15 cellular contexts compared by ENCODE assay signal in genomic region chr4:125321709-125322362, GRCh38. TPM values are rescaled to one million over a fixed set of nuclear protein-coding genes. Genes with fewer than 3 reads are reported as not detected.
DNase-seq lines count a peak whose midpoint lies in the region; ATAC-seq and TF ChIP-seq lines count a peak whose summit lies in the region.
"Had no signal": no experiment of that assay in that cellular context is flagged by ENCODE, and none has a peak within 500 bp of the region (broad histone marks: within the 10 kb centered on the region; RNA-seq: fewer than 3 reads in every experiment).

No MANE protein-coding gene starts in this region.

- H3K4me1 ChIP-seq in vagina = peaks cover 45% of the 10 kb centered on the region
- H3K4me1 ChIP-seq in effector memory CD4-positive, alpha-beta T cell (ENCODE audit: control insufficient read depth, insufficient read depth, low read length, poor library complexity, severe bottlenecking) = peaks cover 5% of the 10 kb centered on the region

- H3K27me3 Mint-ChIP-seq in activated CD8-positive, alpha-beta memory T cell treated with anti-CD3 and anti-CD28 coated beads, Interleukin-2, amount 10 ng/mL, durations not matched to agents 7 days and 5 days = peaks cover 20% of the 10 kb centered on the region

- H3K4me3 ChIP-seq in epithelial cell of esophagus (ENCODE audit: low read length) (no peak overlapping the region), vagina (peak overlapping the region in 1 of 2 donors; percentile 4)
- no peak overlapping the region for H3K4me3 ChIP-seq in effector memory CD4-positive, alpha-beta T cell (ENCODE audit: insufficient read depth, low read depth, low read length, poor library complexity, severe bottlenecking)
- H3K4me3 ChIP-seq: GM23338 had no signal

- no peak overlapping the region for H3K4me3 Mint-ChIP-seq in activated CD8-positive, alpha-beta memory T cell treated with anti-CD3 and anti-CD28 coated beads, Interleukin-2, amount 10 ng/mL, durations not matched to agents 7 days and 5 days
- H3K4me3 Mint-ChIP-seq: GM23338; stimulated activated naive B cell treated with anti-CD40 and anti-IgM and Interleukin-4, amounts not matched to agents 10 μg/mL and 1 μg/mL and 100 μg/mL, for 72 hours had no signal

- CTCF ChIA-PET in activated CD8-positive, alpha-beta memory T cell treated with anti-CD3 and anti-CD28 coated beads, Interleukin-2, amount 10 ng/mL, durations not matched to agents 7 days and 5 days (lab: Charles Lee) = no interaction called here

- TF ChIP-seq POLR2A in vagina (IDR thresholded peaks at IDR 0.05) = no peak

- TF ChIP-seq CTCF in epithelial cell of esophagus (IDR thresholded peaks at IDR 0.05; ENCODE audit: insufficient read depth, low read depth, low read length, missing control alignments) = no peak
- TF ChIP-seq CTCF in vagina (IDR thresholded peaks at IDR 0.05) = no peak

- no peak for DNase-seq in Right ventricle myocardium superior
- DNase-seq in Right ventricle myocardium inferior (ENCODE audit: missing footprints) = no peak
- peak; percentile 34 for DNase-seq in epithelial cell of esophagus (ENCODE audit: low read depth)
- DNase-seq in midbrain (lab: John Stamatoyannopoulos, UW) = peak; percentile 68
- DNase-seq in vagina (ENCODE audit: extremely low spot score in 2 of 2) = no peak
- DNase-seq in effector memory CD4-positive, alpha-beta T cell = no peak
- DNase-seq in activated CD8-positive, alpha-beta memory T cell treated with anti-CD3 and anti-CD28 coated beads, Interleukin-2, amount 10 ng/mL, durations not matched to agents 7 days and 5 days = no peak
- DNase-seq in amygdala (lab: John Stamatoyannopoulos, UW) = no peak
- DNase-seq: activated gamma-delta T cell treated with Interleukin-2 at 50 U/mL for 16 hours; NCI-H526; retina; stimulated activated naive B cell treated with anti-CD40 and anti-IgM and Interleukin-4, amounts not matched to agents 10 μg/mL and 1 μg/mL and 100 μg/mL, for 72 hours; T1000 had no signal

- no peaks in the 10 kb centered on the region for H3K9me3 ChIP-seq in vagina
- no peaks in the 10 kb centered on the region for H3K9me3 ChIP-seq in effector memory CD4-positive, alpha-beta T cell (ENCODE audit: control insufficient read depth, low read length)

- H3K36me3 Mint-ChIP-seq in activated CD8-positive, alpha-beta memory T cell treated with anti-CD3 and anti-CD28 coated beads, Interleukin-2, amount 10 ng/mL, durations not matched to agents 7 days and 5 days = no peaks in the 10 kb centered on the region
- H3K36me3 Mint-ChIP-seq: stimulated activated naive B cell treated with anti-CD40 and anti-IgM and Interleukin-4, amounts not matched to agents 10 μg/mL and 1 μg/mL and 100 μg/mL, for 72 hours had no signal

- no peak overlapping the region for H3K27ac Mint-ChIP-seq in activated CD8-positive, alpha-beta memory T cell treated with anti-CD3 and anti-CD28 coated beads, Interleukin-2, amount 10 ng/mL, durations not matched to agents 7 days and 5 days
- H3K27ac Mint-ChIP-seq: GM23338; stimulated activated naive B cell treated with anti-CD40 and anti-IgM and Interleukin-4, amounts not matched to agents 10 μg/mL and 1 μg/mL and 100 μg/mL, for 72 hours had no signal

- H3K36me3 ChIP-seq in vagina = no peaks in the 10 kb centered on the region
- no peaks in the 10 kb centered on the region for H3K36me3 ChIP-seq in effector memory CD4-positive, alpha-beta T cell (ENCODE audit: control insufficient read depth, insufficient read depth, low read length)

- no peaks in the 10 kb centered on the region for H3K27me3 ChIP-seq in vagina
- peaks cover 9% of the 10 kb centered on the region for H3K27me3 ChIP-seq in effector memory CD4-positive, alpha-beta T cell (replicated peaks; ENCODE audit: control insufficient read depth, insufficient read depth, low read length, poor library complexity, severe bottlenecking)

- no peaks in the 10 kb centered on the region for H3K9me3 Mint-ChIP-seq in activated CD8-positive, alpha-beta memory T cell treated with anti-CD3 and anti-CD28 coated beads, Interleukin-2, amount 10 ng/mL, durations not matched to agents 7 days and 5 days (ENCODE audit: low read depth)
- H3K9me3 Mint-ChIP-seq: GM23338; stimulated activated naive B cell treated with anti-CD40 and anti-IgM and Interleukin-4, amounts not matched to agents 10 μg/mL and 1 μg/mL and 100 μg/mL, for 72 hours had no signal

- intact Hi-C loops in Right ventricle myocardium superior (cut with DNase I) (loop anchor here (5.0 kb wide), 1 partner anchor 110 kb away; no protein-coding TSS in a partner anchor), Right ventricle myocardium inferior (cut with DNase I) (no loop called here), vagina (cut with DNase I) (no loop called here)

- peak overlapping the region; percentile 55 for H3K27ac ChIP-seq in vagina
- H3K27ac ChIP-seq in effector memory CD4-positive, alpha-beta T cell (ENCODE audit: insufficient read depth, low read length, poor library complexity, severe bottlenecking) = no peak overlapping the region
- H3K27ac ChIP-seq: 22Rv1 had no signal

- ATAC-seq in Right ventricle myocardium superior (ENCODE audit: poor library complexity) (peak; percentile 33), Right ventricle myocardium inferior (no peak)
- ATAC-seq in activated CD8-positive, alpha-beta memory T cell treated with anti-CD3 and anti-CD28 coated beads, Interleukin-2, amount 10 ng/mL, durations not matched to agents 7 days and 5 days = no peak
- ATAC-seq: GM23338; stimulated activated naive B cell treated with anti-CD40 and anti-IgM and Interleukin-4, amounts not matched to agents 10 μg/mL and 1 μg/mL and 100 μg/mL, for 72 hours had no signal

- H3K4me1 Mint-ChIP-seq in activated CD8-positive, alpha-beta memory T cell treated with anti-CD3 and anti-CD28 coated beads, Interleukin-2, amount 10 ng/mL, durations not matched to agents 7 days and 5 days = peaks cover 3% of the 10 kb centered on the region

RNA-seq across cellular contexts. Expression of gene FAT4, which starts 7.1 kb away (rescaled TPM):
- total RNA-seq in Right ventricle myocardium superior = 6.2 TPM
- 6.5 TPM for total RNA-seq in Right ventricle myocardium inferior
- total RNA-seq in vagina = 9.8 TPM
- not detected for total RNA-seq in activated CD8-positive, alpha-beta memory T cell treated with anti-CD3 and anti-CD28 coated beads, Interleukin-2, amount 10 ng/mL, durations not matched to agents 7 days and 5 days

Comparison
In these comparisons a context has a peak if more than half of its experiments do, and no peak if none do; other contexts are left out.
1. DNase-seq: peak in epithelial cell of esophagus (single experiment) and midbrain (single experiment); none in Right ventricle myocardium superior (single experiment), Right ventricle myocardium inferior (single experiment), vagina (0 of 2), effector memory CD4-positive, alpha-beta T cell (0 of 3), activated CD8-positive, alpha-beta memory T cell treated with anti-CD3 and anti-CD28 coated beads, Interleukin-2, amount 10 ng/mL, durations not matched to agents 7 days and 5 days (single experiment) and amygdala (0 of 56).